ENCODE assay signal across 8 cellular contexts in genomic region chr5:104179057-104179456, GRCh38.
A peak's percentile ranks its signal among the peaks of the same experiment; 100 is the strongest.
DNase-seq lines count a peak whose midpoint lies in the region; ATAC-seq and TF ChIP-seq lines count a peak whose summit lies in the region.

No MANE protein-coding gene starts in this region.

- H3K9me3 ChIP-seq in RWPE2 (ENCODE audit: severe bottlenecking) (peaks cover 3% of the 10 kb centered on the region), fibroblast of lung (ENCODE audit: control insufficient read depth, insufficient read depth, low read depth, low read length) (no peaks in the 10 kb centered on the region)

- DNase-seq in RWPE2 (ENCODE audit: low spot score) = no peak
- DNase-seq in fibroblast of lung (ENCODE audit: low read depth in 2 of 2) = peak; percentile 35 to 39
- DNase-seq in pulmonary artery endothelial cell (ENCODE audit: low read depth, low spot score) = peak; percentile 3

- H3K79me2 ChIP-seq in fibroblast of lung (ENCODE audit: control insufficient read depth, insufficient read depth, low read length) = no peaks in the 10 kb centered on the region

- H3K9ac ChIP-seq in fibroblast of lung (ENCODE audit: insufficient read depth, low read length) = no peak overlapping the region

- no peaks in the 10 kb centered on the region for H3K4me1 ChIP-seq in RWPE2 (ENCODE audit: insufficient read depth, poor library complexity, severe bottlenecking)
- no peaks in the 10 kb centered on the region for H3K4me1 ChIP-seq in fibroblast of lung (ENCODE audit: control insufficient read depth, extremely low read depth, insufficient read depth, low read length)

- peaks cover 10% of the 10 kb centered on the region for H3K27me3 ChIP-seq in RWPE2 (ENCODE audit: insufficient read depth, poor library complexity, severe bottlenecking)
- no peaks in the 10 kb centered on the region for H3K27me3 ChIP-seq in fibroblast of lung (ENCODE audit: control insufficient read depth, insufficient read depth, low read length)

- H3K27ac ChIP-seq in C4-2B (no peak overlapping the region), RWPE2 (ENCODE audit: poor library complexity, severe bottlenecking) (no peak overlapping the region), fibroblast of lung (ENCODE audit: insufficient read depth, low read length) (no peak overlapping the region)

- H3K4me2 ChIP-seq in fibroblast of lung (ENCODE audit: extremely low read depth, insufficient read depth, low read length) = no peak overlapping the region

- TF ChIP-seq CTCF in C4-2B (conservative IDR thresholded peaks at IDR 0.05) (peak; percentile 78), RWPE2 (IDR thresholded peaks at IDR 0.05; ENCODE audit: poor library complexity, severe bottlenecking) (peak; percentile 60), fibroblast of lung (conservative IDR thresholded peaks at IDR 0.05 in 1 of 2, IDR thresholded peaks at IDR 0.05 in 1 of 2; ENCODE audit: low read depth in 1 of 2, low read length in 2 of 2) (peak; percentile 29 to 47)

- H3K36me3 ChIP-seq in RWPE2 (ENCODE audit: low read depth) (no peaks in the 10 kb centered on the region), fibroblast of lung (ENCODE audit: control insufficient read depth, insufficient read depth, low read length) (no peaks in the 10 kb centered on the region)

- H3K4me3 ChIP-seq in RWPE2 (ENCODE audit: severe bottlenecking) (no peak overlapping the region), fibroblast of lung (replicated peaks in 1 of 4; ENCODE audit: control extremely low read depth in 1 of 4, insufficient read depth in 1 of 4, low read depth in 3 of 4, low read length in 4 of 4) (no peak overlapping the region)

- ATAC-seq in GM18519 (IDR thresholded peaks at IDR 0.05; ENCODE audit: low FRiP score, unreplicated experiment) = peak; percentile 75
- ATAC-seq in HG03565 (IDR thresholded peaks at IDR 0.05; ENCODE audit: unreplicated experiment) = peak; percentile 82
- peak; percentile 71; the same call in 2 of the 3 replicates for ATAC-seq in RWPE2 (ENCODE audit: low read depth)
- ATAC-seq in GM21723 (IDR thresholded peaks at IDR 0.05; ENCODE audit: unreplicated experiment) = no peak
- no peak for ATAC-seq in GM19452 (IDR thresholded peaks at IDR 0.05; ENCODE audit: unreplicated experiment)

- H4K20me1 ChIP-seq in fibroblast of lung (ENCODE audit: control insufficient read depth, extremely low read depth, insufficient read depth, low read length) = no peaks in the 10 kb centered on the region

- no peak overlapping the region for H2AFZ ChIP-seq in fibroblast of lung (ENCODE audit: low read length)

Comparison
In these comparisons a context has a peak if more than half of its experiments do, and no peak if none do; other contexts are left out.
1. ATAC-seq: peak in GM18519 (single experiment), HG03565 (single experiment) and RWPE2 (single experiment); none in GM21723 (single experiment) and GM19452 (single experiment).
2. Peak in every context shown above with its lines, with median percentiles within 50 percentile points of each other: CTCF ChIP-seq.